ENCODE assay signal across 21 cellular contexts in genomic region chr22:30767656-30768055, GRCh38.
DNase-seq lines count a peak whose midpoint lies in the region; ATAC-seq and TF ChIP-seq lines count a peak whose summit lies in the region.
"Had no signal": no experiment of that assay in that cellular context is flagged by ENCODE, and none has a peak within 500 bp of the region (broad histone marks: within the 10 kb centered on the region; RNA-seq: fewer than 3 reads in every experiment).

No MANE protein-coding gene starts in this region.

- H3K4me1 Mint-ChIP-seq in endodermal cell (no peaks in the 10 kb centered on the region), neural crest cell (peaks cover 10% of the 10 kb centered on the region)
- H3K4me1 Mint-ChIP-seq in stimulated activated naive B cell treated with anti-CD40 and anti-IgM and Interleukin-4, amounts not matched to agents 10 μg/mL and 1 μg/mL and 100 μg/mL, for 72 hours, result no peaks in the 10 kb centered on the region
- H3K4me1 Mint-ChIP-seq: CD8-positive, alpha-beta memory T cell had no signal

- ATAC-seq in stimulated activated naive B cell treated with anti-CD40 and anti-IgM and Interleukin-4, amounts not matched to agents 10 μg/mL and 1 μg/mL and 100 μg/mL, for 72 hours (replicated peaks), result no peak
- no peak for ATAC-seq in upper lobe of left lung (ENCODE audit: low FRiP score in 2 of 2)
- ATAC-seq: GM12878 had no signal

- H3K27me3 Mint-ChIP-seq in endodermal cell (ENCODE audit: insufficient read depth), result no peaks in the 10 kb centered on the region
- H3K27me3 Mint-ChIP-seq in neural crest cell (ENCODE audit: low read depth), result no peaks in the 10 kb centered on the region
- H3K27me3 Mint-ChIP-seq in stimulated activated naive B cell treated with anti-CD40 and anti-IgM and Interleukin-4, amounts not matched to agents 10 μg/mL and 1 μg/mL and 100 μg/mL, for 72 hours, result peaks cover under 1 to 8% of the 10 kb centered on the region in 2 donors

- H3K27me3 ChIP-seq in Peyer's patch (no peaks in the 10 kb centered on the region), endodermal cell (ENCODE audit: control insufficient read depth, insufficient read depth, low read length, poor library complexity, severe bottlenecking) (no peaks in the 10 kb centered on the region), stomach (no peaks in the 10 kb centered on the region), upper lobe of left lung (no peaks in the 10 kb centered on the region)
- H3K27me3 ChIP-seq: BE2C had no signal

- H3K9me3 Mint-ChIP-seq in endodermal cell (no peaks in the 10 kb centered on the region), neural crest cell (no peaks in the 10 kb centered on the region)
- H3K9me3 Mint-ChIP-seq in stimulated activated naive B cell treated with anti-CD40 and anti-IgM and Interleukin-4, amounts not matched to agents 10 μg/mL and 1 μg/mL and 100 μg/mL, for 72 hours, result no peaks in the 10 kb centered on the region
- H3K9me3 Mint-ChIP-seq: CD4-positive, CD25-positive, alpha-beta regulatory T cell; CD8-positive, alpha-beta memory T cell had no signal

- H3K9me3 ChIP-seq in Peyer's patch (no peaks in the 10 kb centered on the region), endodermal cell (ENCODE audit: control insufficient read depth, low read length) (no peaks in the 10 kb centered on the region), stomach (no peaks in the 10 kb centered on the region), upper lobe of left lung (no peaks in the 10 kb centered on the region)
- H3K9me3 ChIP-seq: BE2C had no signal

- TF ChIP-seq CTCF in Peyer's patch (IDR thresholded peaks at IDR 0.05) (no peak), endodermal cell (conservative IDR thresholded peaks at IDR 0.05) (no peak), neural crest cell (conservative IDR thresholded peaks at IDR 0.05) (no peak), stomach (IDR thresholded peaks at IDR 0.05) (no peak), upper lobe of left lung (IDR thresholded peaks at IDR 0.05) (no peak)

- H3K4me3 ChIP-seq in Peyer's patch (no peak overlapping the region), endodermal cell (ENCODE audit: low read length) (no peak overlapping the region), stomach (no peak overlapping the region), upper lobe of left lung (no peak overlapping the region)
- H3K4me3 ChIP-seq: GM12878, GM23248 had no signal

- WGBS in endodermal cell (ENCODE audit: insufficient coverage in 1 of 2, insufficient read length in 1 of 2), 2 experiments, result 92 to 97% methylated on average over 3 to 6 of the region's 6 CpGs
- WGBS in stomach, 5 donors, result 70 to 78% (median 73%) methylated on average over 6 of the region's 6 CpGs
- 83 to 89% methylated on average over 6 of the region's 6 CpGs for WGBS in upper lobe of left lung, 2 donors

- H3K4me1 ChIP-seq in Peyer's patch (no peaks in the 10 kb centered on the region), endodermal cell (ENCODE audit: control insufficient read depth, insufficient read depth, low read length) (no peaks in the 10 kb centered on the region), stomach (peaks cover 0 to 7% (median 6%) of the 10 kb centered on the region in 4 donors), upper lobe of left lung (peaks cover 0 to 7% (median 0%) of the 10 kb centered on the region in 4 donors)
- H3K4me1 ChIP-seq: BE2C had no signal

- TF ChIP-seq EP300 in stomach (IDR thresholded peaks at IDR 0.05), result no peak
- TF ChIP-seq EP300 in upper lobe of left lung (IDR thresholded peaks at IDR 0.05), result no peak

- H3K36me3 Mint-ChIP-seq in endodermal cell (ENCODE audit: low read depth), result no peaks in the 10 kb centered on the region
- H3K36me3 Mint-ChIP-seq in neural crest cell (ENCODE audit: low read depth), result no peaks in the 10 kb centered on the region
- no peaks in the 10 kb centered on the region for H3K36me3 Mint-ChIP-seq in stimulated activated naive B cell treated with anti-CD40 and anti-IgM and Interleukin-4, amounts not matched to agents 10 μg/mL and 1 μg/mL and 100 μg/mL, for 72 hours
- H3K36me3 Mint-ChIP-seq: CD4-positive, CD25-positive, alpha-beta regulatory T cell; CD8-positive, alpha-beta memory T cell had no signal

- H3K4me3 Mint-ChIP-seq in endodermal cell (no peak overlapping the region), neural crest cell (no peak overlapping the region)
- no peak overlapping the region for H3K4me3 Mint-ChIP-seq in stimulated activated naive B cell treated with anti-CD40 and anti-IgM and Interleukin-4, amounts not matched to agents 10 μg/mL and 1 μg/mL and 100 μg/mL, for 72 hours
- H3K4me3 Mint-ChIP-seq: CD4-positive, CD25-positive, alpha-beta regulatory T cell; CD8-positive, alpha-beta memory T cell had no signal

- DNase-seq in Peyer's patch, result peak in 2 of 3 donors; percentile 70 to 83
- no peak for DNase-seq in endodermal cell
- DNase-seq in neural crest cell (ENCODE audit: low read depth, low spot score), result no peak
- DNase-seq in stimulated activated naive B cell treated with anti-CD40 and anti-IgM and Interleukin-4, amounts not matched to agents 10 μg/mL and 1 μg/mL and 100 μg/mL, for 72 hours, result no peak
- DNase-seq in stomach, result no peak
- no peak for DNase-seq in upper lobe of left lung
- DNase-seq in HK-2 (ENCODE audit: unreplicated experiment), result no peak
- DNase-seq: ACHN; BE2C; C1 segment of cervical spinal cord; CD4-positive, CD25-positive, alpha-beta regulatory T cell; CD8-positive, alpha-beta memory T cell; COR-L47; DMS 273 treated with DMSO at 0.1 percent for 48 hours; DMS53; DND-41; EL; GM23248; HCEC 1CT; IMR-90 had no signal

- H3K27ac Mint-ChIP-seq in endodermal cell (peak overlapping the region; percentile 62), neural crest cell (ENCODE audit: unreplicated experiment) (peak overlapping the region; percentile 65)
- peak overlapping the region; percentile 53 for H3K27ac Mint-ChIP-seq in stimulated activated naive B cell treated with anti-CD40 and anti-IgM and Interleukin-4, amounts not matched to agents 10 μg/mL and 1 μg/mL and 100 μg/mL, for 72 hours
- H3K27ac Mint-ChIP-seq: CD8-positive, alpha-beta memory T cell had no signal

- H3K9ac ChIP-seq in endodermal cell (ENCODE audit: extremely low read depth, low read length, poor library complexity, severe bottlenecking), result no peak overlapping the region
- H3K9ac ChIP-seq: GM23248 had no signal

- no peaks in the 10 kb centered on the region for H3K36me3 ChIP-seq in Peyer's patch
- no peaks in the 10 kb centered on the region for H3K36me3 ChIP-seq in endodermal cell (ENCODE audit: control insufficient read depth, insufficient read depth, low read length)
- no peaks in the 10 kb centered on the region for H3K36me3 ChIP-seq in stomach
- no peaks in the 10 kb centered on the region for H3K36me3 ChIP-seq in upper lobe of left lung
- H3K36me3 ChIP-seq: BE2C had no signal

- H3K27ac ChIP-seq in Peyer's patch (peak overlapping the region in 2 of 4 donors; percentile 30 to 70), endodermal cell (ENCODE audit: low read depth, low read length) (no peak overlapping the region), stomach (no peak overlapping the region), upper lobe of left lung (no peak overlapping the region)
- H3K27ac ChIP-seq: GM23248 had no signal

- no peak for TF ChIP-seq POLR2A in Peyer's patch (IDR thresholded peaks at IDR 0.05)
- TF ChIP-seq POLR2A in stomach (IDR thresholded peaks at IDR 0.05), result no peak
- no peak for TF ChIP-seq POLR2A in upper lobe of left lung (IDR thresholded peaks at IDR 0.05)

- intact Hi-C loops in stomach (cut with DNase I; ENCODE audit: low total_unique reads), result loop anchor here (10.0 kb wide), 1 partner anchor 147 kb away; no protein-coding TSS in a partner anchor

Comparison
In these comparisons a context has a peak if more than half of its experiments do, and no peak if none do; other contexts are left out.
1. DNase-seq: peak in Peyer's patch (2 of 3); none in endodermal cell (single experiment), neural crest cell (single experiment), stimulated activated naive B cell treated with anti-CD40 and anti-IgM and Interleukin-4, amounts not matched to agents 10 μg/mL and 1 μg/mL and 100 μg/mL, for 72 hours (single experiment), stomach (single experiment), upper lobe of left lung (0 of 2) and HK-2 (single experiment).
2. Peak in every context shown above with its lines, with median percentiles within 50 percentile points of each other: H3K27ac Mint-ChIP-seq.